ENCODE assay signal across 1 cellular context in the genomic region with DNA sequence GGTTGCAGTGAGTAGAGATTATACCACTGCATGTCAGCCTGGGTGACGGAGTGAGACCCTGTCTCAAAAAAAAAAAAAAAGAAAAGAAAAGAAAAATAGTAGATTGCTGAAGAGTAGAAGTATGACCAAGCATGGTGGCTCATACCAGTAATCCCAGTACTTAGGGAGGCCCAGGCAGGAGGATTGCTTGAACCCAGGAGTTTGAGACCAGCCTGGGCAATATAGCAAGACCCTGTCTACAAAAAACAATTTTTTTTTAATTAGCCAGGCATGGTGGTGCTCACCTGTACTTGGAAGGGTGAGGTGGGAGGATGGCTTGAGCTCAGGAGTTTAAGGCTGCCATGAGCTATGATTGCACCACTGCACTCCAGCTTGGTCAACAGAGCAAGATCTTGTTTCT.
TF ChIP-seq lines count a peak whose summit lies in the region.

No MANE protein-coding gene starts in this region.

TF ChIP-seq in HepG2, 621 proteins besides CTCF, POLR2A, EP300 and RAD21:
- no peak for TF ChIP-seq ZFP37 (CRISPR knock-in tag; IDR thresholded peaks at IDR 0.05; ENCODE audit: borderline replicate concordance)
- TF ChIP-seq TEAD3 (CRISPR knock-in tag; optimal IDR thresholded peaks at IDR 0.05; ENCODE audit: borderline replicate concordance) = no peak
- TF ChIP-seq CERS6 (CRISPR knock-in tag; IDR thresholded peaks at IDR 0.05) = no peak
- TF ChIP-seq NCOA1 (CRISPR knock-in tag; IDR thresholded peaks at IDR 0.05) = no peak
- TF ChIP-seq ZFX (CRISPR knock-in tag; IDR thresholded peaks at IDR 0.05; ENCODE audit: low read depth) = no peak
- TF ChIP-seq, protein P1, sequence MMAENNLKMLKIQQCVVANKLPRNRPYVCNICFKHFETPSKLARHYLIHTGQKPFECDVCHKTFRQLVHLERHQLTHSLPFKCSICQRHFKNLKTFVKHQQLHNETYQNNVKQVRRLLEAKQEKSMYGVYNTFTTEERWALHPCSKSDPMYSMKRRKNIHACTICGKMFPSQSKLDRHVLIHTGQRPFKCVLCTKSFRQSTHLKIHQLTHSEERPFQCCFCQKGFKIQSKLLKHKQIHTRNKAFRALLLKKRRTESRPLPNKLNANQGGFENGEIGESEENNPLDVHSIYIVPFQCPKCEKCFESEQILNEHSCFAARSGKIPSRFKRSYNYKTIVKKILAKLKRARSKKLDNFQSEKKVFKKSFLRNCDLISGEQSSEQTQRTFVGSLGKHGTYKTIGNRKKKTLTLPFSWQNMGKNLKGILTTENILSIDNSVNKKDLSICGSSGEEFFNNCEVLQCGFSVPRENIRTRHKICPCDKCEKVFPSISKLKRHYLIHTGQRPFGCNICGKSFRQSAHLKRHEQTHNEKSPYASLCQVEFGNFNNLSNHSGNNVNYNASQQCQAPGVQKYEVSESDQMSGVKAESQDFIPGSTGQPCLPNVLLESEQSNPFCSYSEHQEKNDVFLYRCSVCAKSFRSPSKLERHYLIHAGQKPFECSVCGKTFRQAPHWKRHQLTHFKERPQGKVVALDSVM (CRISPR knock-in tag; IDR thresholded peaks at IDR 0.05) = peak; percentile 42; the same call in 1 of the 2 replicates
- no peak for TF ChIP-seq ATF7 (IDR thresholded peaks at IDR 0.05)
- no peak for TF ChIP-seq ATF7 (CRISPR knock-in tag; IDR thresholded peaks at IDR 0.05)
- no peak for TF ChIP-seq CSRNP2 (CRISPR knock-in tag; conservative IDR thresholded peaks at IDR 0.05; ENCODE audit: low read depth)
- no peak for TF ChIP-seq TCF7L2 (IDR thresholded peaks at IDR 0.05; ENCODE audit: low read depth, low read length)
- peak; percentile 64 for TF ChIP-seq ZNF121 (CRISPR knock-in tag; IDR thresholded peaks at IDR 0.05)
- no peak for TF ChIP-seq GPN1 (CRISPR knock-in tag; IDR thresholded peaks at IDR 0.05; ENCODE audit: borderline replicate concordance)
- no peak for TF ChIP-seq ZNF549 (CRISPR knock-in tag; IDR thresholded peaks at IDR 0.05)
- TF ChIP-seq PBX3 (CRISPR knock-in tag; IDR thresholded peaks at IDR 0.05; ENCODE audit: borderline replicate concordance) = no peak
- TF ChIP-seq GATAD1 (CRISPR knock-in tag; IDR thresholded peaks at IDR 0.05) = no peak
- no peak for TF ChIP-seq MED8 (CRISPR knock-in tag; IDR thresholded peaks at IDR 0.05; ENCODE audit: insufficient replicate concordance)
- TF ChIP-seq, protein P2, sequence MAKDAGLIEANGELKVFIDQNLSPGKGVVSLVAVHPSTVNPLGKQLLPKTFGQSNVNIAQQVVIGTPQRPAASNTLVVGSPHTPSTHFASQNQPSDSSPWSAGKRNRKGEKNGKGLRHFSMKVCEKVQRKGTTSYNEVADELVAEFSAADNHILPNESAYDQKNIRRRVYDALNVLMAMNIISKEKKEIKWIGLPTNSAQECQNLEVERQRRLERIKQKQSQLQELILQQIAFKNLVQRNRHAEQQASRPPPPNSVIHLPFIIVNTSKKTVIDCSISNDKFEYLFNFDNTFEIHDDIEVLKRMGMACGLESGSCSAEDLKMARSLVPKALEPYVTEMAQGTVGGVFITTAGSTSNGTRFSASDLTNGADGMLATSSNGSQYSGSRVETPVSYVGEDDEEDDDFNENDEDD (CRISPR knock-in tag; IDR thresholded peaks at IDR 0.05; ENCODE audit: borderline replicate concordance) = no peak
- no peak for TF ChIP-seq PCBP1 (IDR thresholded peaks at IDR 0.05; ENCODE audit: borderline replicate concordance, low read depth, low read length)
- TF ChIP-seq E2F1 (CRISPR knock-in tag; IDR thresholded peaks at IDR 0.05) = no peak
- no peak for TF ChIP-seq ZFY (CRISPR knock-in tag; IDR thresholded peaks at IDR 0.05)
- TF ChIP-seq, protein P3, sequence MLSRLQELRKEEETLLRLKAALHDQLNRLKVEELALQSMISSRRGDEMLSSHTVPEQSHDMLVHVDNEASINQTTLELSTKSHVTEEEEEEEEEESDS (CRISPR knock-in tag; IDR thresholded peaks at IDR 0.05; ENCODE audit: borderline replicate concordance) = no peak
- TF ChIP-seq ZNF749 (CRISPR knock-in tag; IDR thresholded peaks at IDR 0.05; ENCODE audit: borderline replicate concordance) = no peak
- TF ChIP-seq ZNF580 (CRISPR knock-in tag; IDR thresholded peaks at IDR 0.05; ENCODE audit: borderline replicate concordance, low read depth) = no peak
- TF ChIP-seq NFATC3 (CRISPR knock-in tag; IDR thresholded peaks at IDR 0.05) = no peak
- peak; percentile 16; the same call in 1 of the 2 replicates for TF ChIP-seq RBFOX2 (IDR thresholded peaks at IDR 0.05; ENCODE audit: low read depth, low read length)
